Comparison of ENCODE assay signal across 1 cellular context in the genomic region with DNA sequence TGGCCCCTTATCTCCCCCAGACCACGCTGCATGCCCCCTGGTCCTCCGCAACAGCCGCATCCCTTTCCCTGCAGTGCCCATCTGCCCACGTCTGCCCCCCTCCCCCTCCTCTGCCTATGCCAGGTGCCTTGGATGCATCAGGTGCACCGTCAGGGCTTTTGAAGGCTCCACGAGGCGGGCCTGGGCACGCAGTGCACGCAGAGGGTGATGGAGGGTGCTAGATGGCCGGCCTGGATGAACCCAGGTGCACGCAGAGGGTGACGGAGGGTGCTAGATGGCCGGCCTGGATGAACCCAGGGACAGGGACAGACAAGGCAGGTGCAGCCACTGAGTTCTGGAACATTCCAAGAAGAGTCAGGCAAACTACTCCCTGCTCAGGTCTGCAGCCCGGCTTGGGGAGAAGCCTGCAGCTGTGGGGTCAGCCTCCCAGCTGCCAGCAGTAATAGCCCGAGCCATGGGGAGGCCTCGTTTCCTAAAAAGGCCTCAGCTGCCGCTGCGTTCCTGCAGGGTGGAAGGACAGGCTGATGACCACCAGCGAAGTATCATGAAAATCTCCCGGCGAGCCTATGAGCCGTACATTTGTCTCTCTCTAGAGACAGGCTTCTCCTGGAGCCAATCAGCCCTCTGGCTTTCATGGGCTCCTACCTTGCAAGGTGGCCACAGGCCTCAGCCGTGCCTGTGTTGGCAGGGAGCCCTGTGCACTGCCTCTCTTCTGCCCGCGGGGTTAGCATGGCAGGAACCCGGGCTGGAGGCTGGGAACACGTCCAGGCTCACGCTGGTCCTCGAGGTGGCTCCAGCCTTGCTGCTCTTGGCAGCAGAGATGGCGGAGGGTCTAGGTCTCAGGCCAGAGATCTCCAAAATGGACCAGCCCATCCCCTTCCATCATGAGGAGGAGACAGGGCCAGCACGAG.
TF ChIP-seq lines count a peak whose summit lies in the region.

No MANE protein-coding gene starts in this region.

TF ChIP-seq in HCT116, 20 proteins besides CTCF, POLR2A, EP300 and RAD21 (continued from another document):
- no peak for TF ChIP-seq JUND (IDR thresholded peaks at IDR 0.05)
